ENCODE assay signal across 10 cellular contexts in genomic region chr5:2755811-2756210, GRCh38. TPM values are rescaled to one million over a fixed set of nuclear protein-coding genes. Genes with fewer than 3 reads are reported as not detected.
DNase-seq lines count a peak whose midpoint lies in the region; ATAC-seq and TF ChIP-seq lines count a peak whose summit lies in the region.
"Had no signal": no experiment of that assay in that cellular context is flagged by ENCODE, and none has a peak within 500 bp of the region (broad histone marks: within the 10 kb centered on the region; RNA-seq: fewer than 3 reads in every experiment).

No MANE protein-coding gene starts in this region.

- in situ Hi-C loops in transverse colon (cut with MboI; ENCODE audit: low pct_ligation_motif_present in 1 of 4, low pct_unique_long_range_greater_than_20kb in 1 of 4, low sequenced_read_pairs in 3 of 4) = no loop called here

- CTCF ChIA-PET in activated CD4-positive, alpha-beta T cell treated with anti-CD3 and anti-CD28 coated beads, Interleukin-2, amount 10 ng/mL, durations not matched to agents 7 days and 5 days (lab: Charles Lee) = interaction anchor here (0.8 kb wide), 1 partner anchor 12 kb away, joined by 3 read pairs; no protein-coding TSS in a partner anchor

- no peak for ATAC-seq in activated T-helper 17 cell treated with anti-CD3 and anti-CD28 coated beads, Interleukin-2, amount 50 U/mL, for 72 hours (replicated peaks)
- ATAC-seq in stimulated activated naive B cell treated with anti-CD40 and anti-IgM and Interleukin-4, amounts not matched to agents 10 μg/mL and 1 μg/mL and 100 μg/mL, for 72 hours (replicated peaks) = no peak
- ATAC-seq in gastroesophageal sphincter = no peak

- H3K4me3 ChIP-seq in iPS-18c (ENCODE audit: insufficient read depth, low read depth, low read length) (peak overlapping the region; percentile 65; the same call in 1 of the 2 replicates), gastroesophageal sphincter (peak overlapping the region in 1 of 2 donors; percentile 39), transverse colon (peak overlapping the region in 1 of 4 donors; percentile 34)

- H3K36me3 ChIP-seq in gastroesophageal sphincter (no peaks in the 10 kb centered on the region), transverse colon (no peaks in the 10 kb centered on the region)

- H3K9me3 ChIP-seq in iPS-18c (ENCODE audit: control insufficient read depth, insufficient read depth, low read length) = no peaks in the 10 kb centered on the region
- H3K9me3 ChIP-seq in gastroesophageal sphincter = no peaks in the 10 kb centered on the region
- no peaks in the 10 kb centered on the region for H3K9me3 ChIP-seq in transverse colon

- DNase-seq in activated CD4-positive, alpha-beta T cell treated with anti-CD3 and anti-CD28 coated beads, Interleukin-2, amount 10 ng/mL, durations not matched to agents 7 days and 5 days = no peak
- DNase-seq in activated CD4-positive, alpha-beta T cell treated with anti-CD3 and anti-CD28 coated beads, Interleukin-2, amount 50 U/mL, for 4 hours = no peak
- DNase-seq in stimulated activated naive B cell treated with anti-CD40 and anti-IgM and Interleukin-4, amounts not matched to agents 10 μg/mL and 1 μg/mL and 100 μg/mL, for 72 hours = no peak
- no peak for DNase-seq in SW 1271 (lab: John Stamatoyannopoulos, UW)
- no peak for DNase-seq in transverse colon
- DNase-seq: NCI-H1048 had no signal

- H3K27ac ChIP-seq in gastroesophageal sphincter (no peak overlapping the region), transverse colon (no peak overlapping the region)

- TF ChIP-seq POLR2A in gastroesophageal sphincter (IDR thresholded peaks at IDR 0.05) (no peak), transverse colon (IDR thresholded peaks at IDR 0.05) (no peak)

- intact Hi-C loops in transverse colon (cut with DNase I; ENCODE audit: low total_unique reads) = no loop called here

- TF ChIP-seq EP300 in gastroesophageal sphincter (IDR thresholded peaks at IDR 0.05) = no peak
- TF ChIP-seq EP300 in transverse colon (IDR thresholded peaks at IDR 0.05; ENCODE audit: low read depth) = no peak

- H3K4me1 ChIP-seq in gastroesophageal sphincter = peaks cover 0 to 61% (median 31%) of the 10 kb centered on the region in 3 donors
- H3K4me1 ChIP-seq in transverse colon = peaks cover 0 to 34% (median 23%) of the 10 kb centered on the region in 4 donors

- peak overlapping the region; percentile 19 for H3K4me3 Mint-ChIP-seq in activated CD4-positive, alpha-beta T cell treated with anti-CD3 and anti-CD28 coated beads, Interleukin-2, amount 10 ng/mL, durations not matched to agents 7 days and 5 days
- H3K4me3 Mint-ChIP-seq in activated T-helper 17 cell treated with anti-CD3 and anti-CD28 coated beads, Interleukin-2, amount 50 U/mL, for 72 hours = peak overlapping the region; percentile 37
- peak overlapping the region; percentile 4 to 49 for H3K4me3 Mint-ChIP-seq in stimulated activated naive B cell treated with anti-CD40 and anti-IgM and Interleukin-4, amounts not matched to agents 10 μg/mL and 1 μg/mL and 100 μg/mL, for 72 hours

- WGBS in gastroesophageal sphincter (ENCODE audit: low coverage in 1 of 2), 2 donors = 2 to 3% methylated on average over 10 to 18 of the region's 27 CpGs
- 8 to 10% methylated on average over 18 to 26 of the region's 27 CpGs for WGBS in transverse colon (ENCODE audit: low coverage in 1 of 2), 2 donors

- H3K9me3 Mint-ChIP-seq in activated CD4-positive, alpha-beta T cell treated with anti-CD3 and anti-CD28 coated beads, Interleukin-2, amount 10 ng/mL, durations not matched to agents 7 days and 5 days = no peaks in the 10 kb centered on the region
- no peaks in the 10 kb centered on the region for H3K9me3 Mint-ChIP-seq in activated T-helper 17 cell treated with anti-CD3 and anti-CD28 coated beads, Interleukin-2, amount 50 U/mL, for 72 hours
- H3K9me3 Mint-ChIP-seq in stimulated activated naive B cell treated with anti-CD40 and anti-IgM and Interleukin-4, amounts not matched to agents 10 μg/mL and 1 μg/mL and 100 μg/mL, for 72 hours = no peaks in the 10 kb centered on the region

- H3K27ac Mint-ChIP-seq in activated CD4-positive, alpha-beta T cell treated with anti-CD3 and anti-CD28 coated beads, Interleukin-2, amount 10 ng/mL, durations not matched to agents 7 days and 5 days = peak overlapping the region; percentile 79
- H3K27ac Mint-ChIP-seq in activated T-helper 17 cell treated with anti-CD3 and anti-CD28 coated beads, Interleukin-2, amount 50 U/mL, for 72 hours = no peak overlapping the region
- H3K27ac Mint-ChIP-seq in stimulated activated naive B cell treated with anti-CD40 and anti-IgM and Interleukin-4, amounts not matched to agents 10 μg/mL and 1 μg/mL and 100 μg/mL, for 72 hours = peak overlapping the region; percentile 83

- H3K36me3 Mint-ChIP-seq in activated CD4-positive, alpha-beta T cell treated with anti-CD3 and anti-CD28 coated beads, Interleukin-2, amount 10 ng/mL, durations not matched to agents 7 days and 5 days (ENCODE audit: low read depth) = peaks cover 2% of the 10 kb centered on the region
- peaks cover 10% of the 10 kb centered on the region for H3K36me3 Mint-ChIP-seq in activated T-helper 17 cell treated with anti-CD3 and anti-CD28 coated beads, Interleukin-2, amount 50 U/mL, for 72 hours (ENCODE audit: low read depth)
- peaks cover 0 to 8% of the 10 kb centered on the region in 2 donors for H3K36me3 Mint-ChIP-seq in stimulated activated naive B cell treated with anti-CD40 and anti-IgM and Interleukin-4, amounts not matched to agents 10 μg/mL and 1 μg/mL and 100 μg/mL, for 72 hours

- peaks cover 5% of the 10 kb centered on the region for H3K4me1 Mint-ChIP-seq in activated CD4-positive, alpha-beta T cell treated with anti-CD3 and anti-CD28 coated beads, Interleukin-2, amount 10 ng/mL, durations not matched to agents 7 days and 5 days
- H3K4me1 Mint-ChIP-seq in activated T-helper 17 cell treated with anti-CD3 and anti-CD28 coated beads, Interleukin-2, amount 50 U/mL, for 72 hours = peaks cover 4% of the 10 kb centered on the region
- H3K4me1 Mint-ChIP-seq in stimulated activated naive B cell treated with anti-CD40 and anti-IgM and Interleukin-4, amounts not matched to agents 10 μg/mL and 1 μg/mL and 100 μg/mL, for 72 hours = peaks cover 8 to 18% of the 10 kb centered on the region in 2 donors

- H3K27me3 Mint-ChIP-seq in activated CD4-positive, alpha-beta T cell treated with anti-CD3 and anti-CD28 coated beads, Interleukin-2, amount 10 ng/mL, durations not matched to agents 7 days and 5 days = peaks cover 52% of the 10 kb centered on the region
- H3K27me3 Mint-ChIP-seq in activated T-helper 17 cell treated with anti-CD3 and anti-CD28 coated beads, Interleukin-2, amount 50 U/mL, for 72 hours = peaks cover 42% of the 10 kb centered on the region
- peaks cover 60 to 74% of the 10 kb centered on the region in 2 donors for H3K27me3 Mint-ChIP-seq in stimulated activated naive B cell treated with anti-CD40 and anti-IgM and Interleukin-4, amounts not matched to agents 10 μg/mL and 1 μg/mL and 100 μg/mL, for 72 hours

- POLR2A ChIA-PET in activated CD4-positive, alpha-beta T cell treated with anti-CD3 and anti-CD28 coated beads, Interleukin-2, amount 10 ng/mL, durations not matched to agents 7 days and 5 days (lab: Charles Lee) = no interaction called here

- H3K27me3 ChIP-seq in gastroesophageal sphincter (peaks cover 99% of the 10 kb centered on the region), transverse colon (peaks cover 97% of the 10 kb centered on the region)

- TF ChIP-seq CTCF in gastroesophageal sphincter (IDR thresholded peaks at IDR 0.05) (no peak), transverse colon (IDR thresholded peaks at IDR 0.05) (no peak)

RNA-seq across cellular contexts. Expression of gene IRX2, which starts 4.3 kb away (rescaled TPM):
- total RNA-seq in activated CD4-positive, alpha-beta T cell treated with anti-CD3 and anti-CD28 coated beads, Interleukin-2, amount 10 ng/mL, durations not matched to agents 7 days and 5 days = not detected
- not detected for total RNA-seq in activated T-helper 17 cell treated with anti-CD3 and anti-CD28 coated beads, Interleukin-2, amount 50 U/mL, for 72 hours
- total RNA-seq in gastroesophageal sphincter = 1 to 10 TPM in 2 of 4 donors, under 1 TPM in 1, not detected in 1; 0.81 to 2.6 (median 1.2) TPM
- not detected for total RNA-seq in transverse colon
- total RNA-seq: OCI-LY7 had no signal
